In genomic region chr1:15384301-15384901, GRCh38 we compare ENCODE assay signal across 10 cellular contexts. TPM values are rescaled to one million over a fixed set of nuclear protein-coding genes. Genes with fewer than 3 reads are reported as not detected.
DNase-seq lines count a peak whose midpoint lies in the region; ATAC-seq and TF ChIP-seq lines count a peak whose summit lies in the region.
"Had no signal": no experiment of that assay in that cellular context is flagged by ENCODE, and none has a peak within 500 bp of the region (broad histone marks: within the 10 kb centered on the region; RNA-seq: fewer than 3 reads in every experiment).

No MANE protein-coding gene starts in this region.

- H3K36me3 Mint-ChIP-seq in neural crest cell (ENCODE audit: low read depth) = no peaks in the 10 kb centered on the region

- in situ Hi-C loops in GM13976 (cut with MboI; ENCODE audit: low sequenced_read_pairs, unreplicated experiment) = no loop called here

- H3K9me3 Mint-ChIP-seq in neural crest cell = no peaks in the 10 kb centered on the region

- TF ChIP-seq CTCF in GM13976 (IDR thresholded peaks at IDR 0.05; ENCODE audit: borderline replicate concordance, control extremely low read depth, extremely low read depth, insufficient read depth, missing control alignments) (no peak), neural crest cell (conservative IDR thresholded peaks at IDR 0.05) (no peak)

- DNase-seq in GM13976 (ENCODE audit: low spot score) (peak; percentile 71), cerebellar cortex (ENCODE audit: low spot score) (peak; percentile 51), neural crest cell (ENCODE audit: low read depth, low spot score) (peak; percentile 47), DMS114 treated with DMSO at 0.1 percent for 48 hours (lab: John Stamatoyannopoulos, UW; ENCODE audit: unreplicated experiment) (no peak)
- DNase-seq: heart right ventricle, NCI-H1105 had no signal

- H3K27ac Mint-ChIP-seq in neural crest cell (ENCODE audit: unreplicated experiment) = peak overlapping the region; percentile 90

- peak; percentile 73 for ATAC-seq in HG03045 (IDR thresholded peaks at IDR 0.05; ENCODE audit: unreplicated experiment)
- no peak for ATAC-seq in HG02852 (IDR thresholded peaks at IDR 0.05; ENCODE audit: unreplicated experiment)
- ATAC-seq in GM21529 (IDR thresholded peaks at IDR 0.05; ENCODE audit: unreplicated experiment) = no peak
- no peak for ATAC-seq in HG03097 (IDR thresholded peaks at IDR 0.05; ENCODE audit: low FRiP score, unreplicated experiment)

- H3K27me3 Mint-ChIP-seq in neural crest cell (ENCODE audit: low read depth) = no peaks in the 10 kb centered on the region

- peak overlapping the region; percentile 69 for H3K4me3 Mint-ChIP-seq in neural crest cell

- peaks cover 66% of the 10 kb centered on the region for H3K4me1 Mint-ChIP-seq in neural crest cell

RNA-seq across cellular contexts. Expression of gene EFHD2, which starts 25.3 kb away (rescaled TPM):
- 22.4 and 23.0 TPM in 2 replicates for total RNA-seq in neural crest cell

RNA-seq across cellular contexts. Expression of gene CTRC, which starts 53.8 kb away (rescaled TPM):
- 0.40 TPM in 1 of 2 replicates, not detected in the other for total RNA-seq in neural crest cell
